In the genomic region with DNA sequence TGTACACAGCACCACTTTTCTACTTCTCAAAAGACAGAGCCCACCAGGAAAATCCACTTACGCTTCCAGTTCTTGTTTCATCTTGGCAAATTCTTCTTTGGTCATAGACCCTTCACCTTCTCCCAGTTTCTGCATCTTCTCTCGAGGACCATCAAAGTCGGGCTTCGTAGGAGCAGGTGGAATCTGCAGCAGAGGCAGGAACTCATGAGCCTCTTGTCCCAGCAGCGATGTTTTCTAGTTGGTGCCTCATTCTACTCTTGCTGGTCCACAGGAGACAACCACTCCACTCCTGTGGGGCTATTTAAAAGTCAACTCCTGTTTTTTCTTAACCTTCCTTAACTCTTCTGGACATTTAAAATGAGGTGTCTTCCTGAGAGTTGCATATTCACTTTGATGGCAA, we compare ENCODE assay signal across 13 cellular contexts.
"Had no signal": no experiment of that assay in that cellular context is flagged by ENCODE, and none has a peak within 500 bp of the region (broad histone marks: within the 10 kb centered on the region; RNA-seq: fewer than 3 reads in every experiment).

No MANE protein-coding gene starts in this region.

- DNase-seq: activated CD4-positive, alpha-beta memory T cell treated with anti-CD3 and anti-CD28 coated beads, Interleukin-2, amount 10 ng/mL, durations not matched to agents 7 days and 5 days; activated CD4-positive, alpha-beta T cell treated with anti-CD3 and anti-CD28 coated beads for 1 hour; activated CD8-positive, alpha-beta memory T cell treated with anti-CD3 and anti-CD28 coated beads, Interleukin-2, amount 50 U/mL, for 4 hours; activated effector memory CD4-positive, alpha-beta T cell treated with anti-CD3 and anti-CD28 coated beads, Interleukin-2, amount 50 U/mL, for 16 hours; foreskin keratinocyte; left lung; mesendoderm; ovary; stimulated activated CD4-positive, alpha-beta T cell treated with anti-CD3 and anti-CD28 coated beads, Interleukin-2, amount 100 ng/mL, for 48 hours; stimulated activated CD8-positive, alpha-beta memory T cell treated with anti-CD3 and anti-CD28 coated beads, Interleukin-4, amount 100 ng/mL, for 48 hours; uterus had no signal

- H3K4me3 Mint-ChIP-seq: activated CD4-positive, alpha-beta memory T cell treated with anti-CD3 and anti-CD28 coated beads, Interleukin-2, amount 10 ng/mL, durations not matched to agents 7 days and 5 days; neural progenitor cell had no signal

- H3K9me3 ChIP-seq: ascending aorta, left lung, ovary, uterus had no signal

- H3K27me3 Mint-ChIP-seq: activated CD4-positive, alpha-beta memory T cell treated with anti-CD3 and anti-CD28 coated beads, Interleukin-2, amount 10 ng/mL, durations not matched to agents 7 days and 5 days had no signal

- H3K9me3 Mint-ChIP-seq: activated CD4-positive, alpha-beta memory T cell treated with anti-CD3 and anti-CD28 coated beads, Interleukin-2, amount 10 ng/mL, durations not matched to agents 7 days and 5 days; neural progenitor cell had no signal

- H3K9ac ChIP-seq: neural progenitor cell had no signal

- H3K36me3 ChIP-seq: ovary, uterus had no signal

- ATAC-seq: foreskin keratinocyte had no signal

- H3K4me3 ChIP-seq: ascending aorta, left lung, neural progenitor cell, ovary, uterus had no signal

- H3K27me3 ChIP-seq: ascending aorta, foreskin keratinocyte, left lung, neural progenitor cell, ovary, uterus had no signal

- H3K27ac ChIP-seq: ascending aorta, foreskin keratinocyte, neural progenitor cell, ovary, uterus had no signal

- H3K4me2 ChIP-seq: neural progenitor cell had no signal

- H3K27ac Mint-ChIP-seq: neural progenitor cell had no signal

- H2AFZ ChIP-seq: neural progenitor cell had no signal

- H3K4me1 ChIP-seq: foreskin keratinocyte, neural progenitor cell had no signal
